In genomic region chr22:25082096-25082495, GRCh38 we compare ENCODE assay signal across 16 cellular contexts.
"Had no signal": no experiment of that assay in that cellular context is flagged by ENCODE, and none has a peak within 500 bp of the region (broad histone marks: within the 10 kb centered on the region; RNA-seq: fewer than 3 reads in every experiment).

No MANE protein-coding gene starts in this region.

- ATAC-seq: stimulated activated memory B cell treated with anti-CD40 and anti-IgM and Interleukin-4, amounts not matched to agents 10 μg/mL and 1 μg/mL and 100 μg/mL, for 72 hours; stimulated activated naive CD8-positive, alpha-beta T cell treated with anti-CD3 and anti-CD28 coated beads, Interleukin-15, amount 100 ng/mL, for 72 hours had no signal

- H3K27ac Mint-ChIP-seq: activated CD4-positive, alpha-beta memory T cell treated with anti-CD3 and anti-CD28 coated beads, Interleukin-2, amount 10 ng/mL, durations not matched to agents 7 days and 5 days; stimulated activated memory B cell treated with anti-CD40 and anti-IgM and Interleukin-4, amounts not matched to agents 10 μg/mL and 1 μg/mL and 100 μg/mL, for 72 hours; stimulated activated naive CD8-positive, alpha-beta T cell treated with anti-CD3 and anti-CD28 coated beads, Interleukin-15, amount 100 ng/mL, for 72 hours had no signal

- H3K36me3 ChIP-seq: gastrocnemius medialis, sigmoid colon, tibial nerve had no signal

- H3K4me3 Mint-ChIP-seq: activated CD4-positive, alpha-beta memory T cell treated with anti-CD3 and anti-CD28 coated beads, Interleukin-2, amount 10 ng/mL, durations not matched to agents 7 days and 5 days; stimulated activated memory B cell treated with anti-CD40 and anti-IgM and Interleukin-4, amounts not matched to agents 10 μg/mL and 1 μg/mL and 100 μg/mL, for 72 hours; T-cell; T-helper 2 cell treated with Interferon-gamma antibody and Interleukin-4, amounts not matched to agents 5 μg/mL and 100 μg/mL, for 36 hours had no signal

- H3K27me3 Mint-ChIP-seq: activated CD4-positive, alpha-beta memory T cell treated with anti-CD3 and anti-CD28 coated beads, Interleukin-2, amount 10 ng/mL, durations not matched to agents 7 days and 5 days; activated naive CD4-positive, alpha-beta T cell treated with anti-CD3 and anti-CD28 coated beads, Interleukin-2, amount 50 U/mL, for 24 hours; central memory CD8-positive, alpha-beta T cell; stimulated activated naive CD8-positive, alpha-beta T cell treated with anti-CD3 and anti-CD28 coated beads, Interleukin-15, amount 100 ng/mL, for 72 hours; T-cell had no signal

- H3K27me3 ChIP-seq: gastrocnemius medialis, hepatocyte, sigmoid colon, tibial nerve had no signal

- H3K4me3 ChIP-seq: gastrocnemius medialis, hepatocyte, psoas muscle, sigmoid colon, tibial nerve had no signal

- DNase-seq: activated CD4-positive, CD25-positive, alpha-beta regulatory T cell; gastrocnemius medialis; occipital lobe; psoas muscle; sigmoid colon; substantia nigra had no signal

- H3K9me3 Mint-ChIP-seq: activated CD4-positive, alpha-beta memory T cell treated with anti-CD3 and anti-CD28 coated beads, Interleukin-2, amount 10 ng/mL, durations not matched to agents 7 days and 5 days; activated naive CD4-positive, alpha-beta T cell treated with anti-CD3 and anti-CD28 coated beads, Interleukin-2, amount 50 U/mL, for 24 hours; central memory CD8-positive, alpha-beta T cell; stimulated activated memory B cell treated with anti-CD40 and anti-IgM and Interleukin-4, amounts not matched to agents 10 μg/mL and 1 μg/mL and 100 μg/mL, for 72 hours; stimulated activated naive CD8-positive, alpha-beta T cell treated with anti-CD3 and anti-CD28 coated beads, Interleukin-15, amount 100 ng/mL, for 72 hours; T-cell; T-helper 2 cell treated with Interferon-gamma antibody and Interleukin-4, amounts not matched to agents 5 μg/mL and 100 μg/mL, for 36 hours had no signal

- H3K27ac ChIP-seq: gastrocnemius medialis, hepatocyte, parathyroid adenoma, psoas muscle, sigmoid colon, tibial nerve had no signal

- H3K9me3 ChIP-seq: gastrocnemius medialis, psoas muscle, sigmoid colon, tibial nerve had no signal

- H3K36me3 Mint-ChIP-seq: activated naive CD4-positive, alpha-beta T cell treated with anti-CD3 and anti-CD28 coated beads, Interleukin-2, amount 50 U/mL, for 24 hours; stimulated activated memory B cell treated with anti-CD40 and anti-IgM and Interleukin-4, amounts not matched to agents 10 μg/mL and 1 μg/mL and 100 μg/mL, for 72 hours; T-cell had no signal

- H3K4me1 ChIP-seq: gastrocnemius medialis, parathyroid adenoma, psoas muscle, sigmoid colon had no signal
